Comparison of ENCODE assay signal across 14 cellular contexts in the genomic region with DNA sequence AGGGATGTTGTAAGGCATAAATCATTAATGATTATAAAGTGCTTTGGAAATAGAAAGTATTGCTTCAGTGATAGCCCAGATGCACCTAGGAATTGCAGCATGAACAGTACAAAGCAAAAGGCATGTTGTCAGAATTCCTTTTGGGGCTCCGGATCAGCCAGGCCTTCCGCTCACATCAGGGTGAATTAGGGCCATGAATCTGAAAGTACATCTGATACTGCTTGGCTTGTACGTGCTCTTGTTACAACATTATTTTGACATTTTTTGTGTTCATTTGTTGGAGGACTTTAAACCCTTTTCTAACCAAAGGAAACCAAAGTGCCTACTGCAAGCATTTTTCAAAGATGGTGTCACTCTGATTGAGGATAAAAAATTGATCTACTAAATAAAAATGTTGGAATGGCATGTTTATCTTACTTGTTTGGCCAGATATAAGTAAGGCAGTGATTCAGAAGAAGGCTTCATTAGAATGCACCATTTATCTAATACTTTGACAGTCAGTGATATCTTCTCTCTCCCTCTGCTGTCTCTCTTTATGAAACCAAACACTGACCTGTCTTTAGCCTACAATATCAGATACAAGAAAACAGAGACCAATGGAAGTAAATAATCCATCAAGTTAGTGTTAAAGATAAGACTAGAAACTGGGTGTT.
DNase-seq lines count a peak whose midpoint lies in the region; ATAC-seq and TF ChIP-seq lines count a peak whose summit lies in the region.
"Had no signal": no experiment of that assay in that cellular context is flagged by ENCODE, and none has a peak within 500 bp of the region (broad histone marks: within the 10 kb centered on the region; RNA-seq: fewer than 3 reads in every experiment).

No MANE protein-coding gene starts in this region.

- 73 to 82% methylated on average over 3 of the region's 3 CpGs for WGBS in gastroesophageal sphincter (ENCODE audit: low coverage in 1 of 2), 2 donors

- POLR2A ChIA-PET in T-cell (lab: Charles Lee), result no interaction called here
- POLR2A ChIA-PET in activated CD4-positive, alpha-beta memory T cell treated with anti-CD3 and anti-CD28 coated beads, Interleukin-2, amount 10 ng/mL, durations not matched to agents 7 days and 5 days (lab: Charles Lee), result no interaction called here

- no peak overlapping the region for H3K4me3 Mint-ChIP-seq in T-cell
- no peak overlapping the region for H3K4me3 Mint-ChIP-seq in activated CD4-positive, alpha-beta memory T cell treated with anti-CD3 and anti-CD28 coated beads, Interleukin-2, amount 10 ng/mL, durations not matched to agents 7 days and 5 days

- peaks cover 2 to 13% (median 6%) of the 10 kb centered on the region in 3 donors for H3K9me3 Mint-ChIP-seq in T-cell
- H3K9me3 Mint-ChIP-seq in activated CD4-positive, alpha-beta memory T cell treated with anti-CD3 and anti-CD28 coated beads, Interleukin-2, amount 10 ng/mL, durations not matched to agents 7 days and 5 days, result peaks cover 7% of the 10 kb centered on the region

- H3K4me1 Mint-ChIP-seq in T-cell, result no peaks in the 10 kb centered on the region
- H3K4me1 Mint-ChIP-seq in activated CD4-positive, alpha-beta memory T cell treated with anti-CD3 and anti-CD28 coated beads, Interleukin-2, amount 10 ng/mL, durations not matched to agents 7 days and 5 days, result no peaks in the 10 kb centered on the region

- H3K27me3 ChIP-seq in gastroesophageal sphincter (no peaks in the 10 kb centered on the region), parathyroid adenoma (ENCODE audit: control insufficient read depth, insufficient read depth, low read length) (no peaks in the 10 kb centered on the region)
- H3K27me3 ChIP-seq: BLaER1 treated with 17β-estradiol and CSF1 and Interleukin-3, amounts not matched to agents 10 nM and 100 nM; Peyer's patch had no signal

- H3K4me1 ChIP-seq in gastroesophageal sphincter (peaks cover 0 to 7% (median 0%) of the 10 kb centered on the region in 3 donors), parathyroid adenoma (peaks cover 5% of the 10 kb centered on the region)
- H3K4me1 ChIP-seq: BLaER1 treated with 17β-estradiol and CSF1 and Interleukin-3, amounts not matched to agents 10 nM and 100 nM; Peyer's patch had no signal

- ATAC-seq in SK-N-SH treated with all-trans-retinoic acid at 6 μM for 48 hours, result peak; percentile 80
- peak; percentile 63 for ATAC-seq in gastroesophageal sphincter
- ATAC-seq in T-cell (replicated peaks in 1 of 4), result no peak

- no peak overlapping the region for H3K4me2 ChIP-seq in parathyroid adenoma (ENCODE audit: low read length)
- H3K4me2 ChIP-seq: BLaER1 treated with 17β-estradiol and CSF1 and Interleukin-3, amounts not matched to agents 10 nM and 100 nM had no signal

- no peaks in the 10 kb centered on the region for H3K36me3 ChIP-seq in gastroesophageal sphincter
- H3K36me3 ChIP-seq in parathyroid adenoma (ENCODE audit: control insufficient read depth, insufficient read depth, low read length), result no peaks in the 10 kb centered on the region
- H3K36me3 ChIP-seq: BLaER1 treated with 17β-estradiol and CSF1 and Interleukin-3, amounts not matched to agents 10 nM and 100 nM; Peyer's patch had no signal

- no peak for TF ChIP-seq EP300 in gastroesophageal sphincter (IDR thresholded peaks at IDR 0.05)

- H3K27me3 Mint-ChIP-seq in T-cell, result no peaks in the 10 kb centered on the region
- no peaks in the 10 kb centered on the region for H3K27me3 Mint-ChIP-seq in activated CD4-positive, alpha-beta memory T cell treated with anti-CD3 and anti-CD28 coated beads, Interleukin-2, amount 10 ng/mL, durations not matched to agents 7 days and 5 days

- H3K4me3 ChIP-seq in gastroesophageal sphincter, result no peak overlapping the region
- no peak overlapping the region for H3K4me3 ChIP-seq in parathyroid adenoma (ENCODE audit: low read depth, low read length)
- H3K4me3 ChIP-seq: BLaER1 treated with 17β-estradiol and CSF1 and Interleukin-3, amounts not matched to agents 10 nM and 100 nM; Peyer's patch had no signal

- no peak overlapping the region for H3K27ac Mint-ChIP-seq in T-cell
- H3K27ac Mint-ChIP-seq in activated CD4-positive, alpha-beta memory T cell treated with anti-CD3 and anti-CD28 coated beads, Interleukin-2, amount 10 ng/mL, durations not matched to agents 7 days and 5 days, result no peak overlapping the region

- H3K9ac ChIP-seq in parathyroid adenoma, result no peak overlapping the region
- H3K9ac ChIP-seq: BLaER1 treated with 17β-estradiol and CSF1 and Interleukin-3, amounts not matched to agents 10 nM and 100 nM had no signal

- DNase-seq in T-cell (no peak), NCI-H1436 (lab: John Stamatoyannopoulos, UW) (no peak), hepatic stellate cell (ENCODE audit: low spot score) (no peak)
- no peak for DNase-seq in activated CD4-positive, alpha-beta memory T cell treated with anti-CD3 and anti-CD28 coated beads, Interleukin-2, amount 10 ng/mL, durations not matched to agents 7 days and 5 days
- DNase-seq: Karpas-422, NCI-H1417, NCI-H2029 treated with DMSO at 0.1 percent for 48 hours, NCI-H510A treated with DMSO at 0.1 percent for 48 hours, Peyer's patch, Right ventricle myocardium superior had no signal

- CTCF ChIA-PET in T-cell (lab: Charles Lee), result no interaction called here
- CTCF ChIA-PET in activated CD4-positive, alpha-beta memory T cell treated with anti-CD3 and anti-CD28 coated beads, Interleukin-2, amount 10 ng/mL, durations not matched to agents 7 days and 5 days (lab: Charles Lee), result no interaction called here

- H2AFZ ChIP-seq in parathyroid adenoma, result peak overlapping the region; percentile 34

- no peaks in the 10 kb centered on the region for H3K36me3 Mint-ChIP-seq in T-cell
- no peaks in the 10 kb centered on the region for H3K36me3 Mint-ChIP-seq in activated CD4-positive, alpha-beta memory T cell treated with anti-CD3 and anti-CD28 coated beads, Interleukin-2, amount 10 ng/mL, durations not matched to agents 7 days and 5 days (ENCODE audit: low read depth)

- no peak for TF ChIP-seq POLR2A in gastroesophageal sphincter (IDR thresholded peaks at IDR 0.05)

- TF ChIP-seq CTCF in gastroesophageal sphincter (IDR thresholded peaks at IDR 0.05) (no peak), parathyroid adenoma (IDR thresholded peaks at IDR 0.05) (no peak)

- H3K79me2 ChIP-seq in parathyroid adenoma, result no peaks in the 10 kb centered on the region

- H3K27ac ChIP-seq in gastroesophageal sphincter, result no peak overlapping the region
- no peak overlapping the region for H3K27ac ChIP-seq in parathyroid adenoma
- H3K27ac ChIP-seq: BLaER1 treated with 17β-estradiol and CSF1 and Interleukin-3, amounts not matched to agents 10 nM and 100 nM; Peyer's patch had no signal

- H3K9me3 ChIP-seq in gastroesophageal sphincter (no peaks in the 10 kb centered on the region), parathyroid adenoma (ENCODE audit: control insufficient read depth, low read length) (no peaks in the 10 kb centered on the region)
- H3K9me3 ChIP-seq: BLaER1 treated with 17β-estradiol and CSF1 and Interleukin-3, amounts not matched to agents 10 nM and 100 nM; Peyer's patch had no signal

TF ChIP-seq in SK-N-SH treated with all-trans-retinoic acid at 6 μM for 48 hours, 23 proteins besides CTCF, POLR2A, EP300 and RAD21:
- TF ChIP-seq ZC3H10 (CRISPR knock-in tag; IDR thresholded peaks at IDR 0.05) (no peak), POU6F1 (CRISPR knock-in tag; IDR thresholded peaks at IDR 0.05; ENCODE audit: borderline replicate concordance, low read depth) (peak; percentile 14; the same call in 1 of the 2 replicates), ISL1 (CRISPR knock-in tag; IDR thresholded peaks at IDR 0.05) (peak; percentile 80), ARNTL (CRISPR knock-in tag; IDR thresholded peaks at IDR 0.05; ENCODE audit: borderline replicate concordance, low read depth) (no peak)

Comparison
In these comparisons a context has a peak if more than half of its experiments do, and no peak if none do; other contexts are left out.
1. ATAC-seq: peak in SK-N-SH treated with all-trans-retinoic acid at 6 μM for 48 hours (single experiment) and gastroesophageal sphincter (single experiment); none in T-cell (0 of 4).